ENCODE assay signal across 17 cellular contexts in the genomic region with DNA sequence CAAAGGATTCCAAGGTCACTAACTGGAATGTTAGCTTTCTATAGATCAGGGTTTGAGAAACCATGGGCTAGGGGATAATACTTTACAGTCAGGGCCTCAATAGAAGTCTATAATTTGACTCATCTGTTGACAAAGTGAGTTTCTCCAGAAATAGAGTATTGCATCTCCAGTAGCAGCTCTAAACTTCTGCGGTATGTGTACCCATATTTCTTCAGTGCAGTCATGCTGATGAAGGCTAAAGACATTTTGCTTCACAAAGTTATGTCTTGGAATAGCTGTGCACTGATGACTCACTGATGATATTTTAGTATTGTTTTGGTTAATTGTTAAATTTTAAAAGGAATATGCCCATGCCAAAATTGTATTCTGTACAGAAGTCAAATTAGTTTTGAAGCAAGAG.
DNase-seq lines count a peak whose midpoint lies in the region; ATAC-seq, FAIRE-seq and TF ChIP-seq lines count a peak whose summit lies in the region.
"Had no signal": no experiment of that assay in that cellular context is flagged by ENCODE, and none has a peak within 500 bp of the region (broad histone marks: within the 10 kb centered on the region; RNA-seq: fewer than 3 reads in every experiment).

No MANE protein-coding gene starts in this region.

- H3K9ac ChIP-seq in astrocyte (ENCODE audit: low read length): no peak overlapping the region
- H3K9ac ChIP-seq: neural progenitor cell had no signal

- H3K4me3 ChIP-seq in astrocyte (ENCODE audit: insufficient read depth, low read depth, low read length) (no peak overlapping the region), foreskin fibroblast (ENCODE audit: low read depth in 1 of 2, low read length in 2 of 2) (no peak overlapping the region), BE2C (ENCODE audit: low read depth, low read length) (no peak overlapping the region)
- H3K4me3 ChIP-seq: neural progenitor cell, stomach had no signal

- no peaks in the 10 kb centered on the region for H3K9me3 ChIP-seq in astrocyte (ENCODE audit: insufficient read depth, low read depth, low read length)
- no peaks in the 10 kb centered on the region for H3K9me3 ChIP-seq in BE2C

- ATAC-seq in GM18505 (IDR thresholded peaks at IDR 0.05; ENCODE audit: unreplicated experiment) (no peak), GM18861 (IDR thresholded peaks at IDR 0.05; ENCODE audit: unreplicated experiment) (no peak)

- no peaks in the 10 kb centered on the region for H3K9me3 Mint-ChIP-seq in astrocyte (ENCODE audit: unreplicated experiment)
- H3K9me3 Mint-ChIP-seq: activated CD4-positive, alpha-beta T cell treated with anti-CD3 and anti-CD28 coated beads, Interleukin-2, amount 10 ng/mL, durations not matched to agents 7 days and 5 days; neural progenitor cell had no signal

- no peaks in the 10 kb centered on the region for H3K4me1 ChIP-seq in astrocyte (ENCODE audit: insufficient read depth, low read length)
- H3K4me1 ChIP-seq in BE2C: no peaks in the 10 kb centered on the region
- H3K4me1 ChIP-seq: neural progenitor cell, stomach had no signal

- no peak overlapping the region for H3K27ac ChIP-seq in astrocyte (ENCODE audit: low read depth, low read length)
- H3K27ac ChIP-seq: neural progenitor cell, stomach had no signal

- no peak for TF ChIP-seq CTCF in astrocyte (IDR thresholded peaks at IDR 0.05; ENCODE audit: insufficient read depth, low read depth, low read length)
- no peak for TF ChIP-seq CTCF in foreskin fibroblast (IDR thresholded peaks at IDR 0.05; ENCODE audit: low read depth, low read length)
- TF ChIP-seq CTCF in BE2C (IDR thresholded peaks at IDR 0.05; ENCODE audit: low read depth, low read length): no peak

- peak overlapping the region; percentile 62 for H3K27ac Mint-ChIP-seq in astrocyte (ENCODE audit: unreplicated experiment)
- H3K27ac Mint-ChIP-seq: activated CD4-positive, alpha-beta T cell treated with anti-CD3 and anti-CD28 coated beads, Interleukin-2, amount 10 ng/mL, durations not matched to agents 7 days and 5 days; neural progenitor cell had no signal

- TF ChIP-seq POLR2A in GM18505 (IDR thresholded peaks at IDR 0.05; ENCODE audit: borderline replicate concordance, extremely low read depth, insufficient read depth, insufficient read length): no peak

- H2AFZ ChIP-seq in astrocyte (ENCODE audit: low read depth, low read length): no peak overlapping the region
- H2AFZ ChIP-seq: neural progenitor cell had no signal

- no peaks in the 10 kb centered on the region for H3K27me3 Mint-ChIP-seq in astrocyte (ENCODE audit: low read depth, unreplicated experiment)
- H3K27me3 Mint-ChIP-seq: activated CD4-positive, alpha-beta T cell treated with anti-CD3 and anti-CD28 coated beads, Interleukin-2, amount 10 ng/mL, durations not matched to agents 7 days and 5 days had no signal

- H3K36me3 Mint-ChIP-seq in astrocyte (ENCODE audit: low read depth, unreplicated experiment): no peaks in the 10 kb centered on the region
- H3K36me3 Mint-ChIP-seq: neural progenitor cell had no signal

- no peaks in the 10 kb centered on the region for H4K20me1 ChIP-seq in astrocyte (ENCODE audit: insufficient read depth, low read length)

- H3K36me3 ChIP-seq in astrocyte (ENCODE audit: insufficient read depth, low read length): no peaks in the 10 kb centered on the region
- no peaks in the 10 kb centered on the region for H3K36me3 ChIP-seq in BE2C
- H3K36me3 ChIP-seq: neural progenitor cell, stomach had no signal

- in situ Hi-C loops in ACHN (cut with HindIII; ENCODE audit: low pct_ligation_motif_present, low pct_unique_long_range_greater_than_20kb, low sequenced_read_pairs): no loop called here

- no peaks in the 10 kb centered on the region for H3K4me1 Mint-ChIP-seq in astrocyte (ENCODE audit: low read depth, unreplicated experiment)
- H3K4me1 Mint-ChIP-seq: activated CD4-positive, alpha-beta T cell treated with anti-CD3 and anti-CD28 coated beads, Interleukin-2, amount 10 ng/mL, durations not matched to agents 7 days and 5 days; neural progenitor cell had no signal

- H3K79me2 ChIP-seq in astrocyte (ENCODE audit: insufficient read depth, low read length): no peaks in the 10 kb centered on the region

- DNase-seq in ACHN (peak; percentile 58), HCEC 1CT (peak; percentile 84), astrocyte (ENCODE audit: low read depth) (peak; percentile 85), foreskin fibroblast (peak; percentile 1 to 52), BE2C (no peak)
- no peak for DNase-seq in activated CD4-positive, alpha-beta T cell treated with anti-CD3 and anti-CD28 coated beads, Interleukin-2, amount 50 U/mL, for 1 hour
- DNase-seq: activated CD4-positive, alpha-beta T cell treated with anti-CD3 and anti-CD28 coated beads, Interleukin-2, amount 10 ng/mL, durations not matched to agents 7 days and 5 days; KBM-7; midbrain; NCI-H1105; NCI-H526 treated with DMSO at 0.1 percent for 48 hours; retina; stomach had no signal

- H3K27me3 ChIP-seq in astrocyte (ENCODE audit: insufficient read depth, low read length): no peaks in the 10 kb centered on the region
- H3K27me3 ChIP-seq in BE2C: no peaks in the 10 kb centered on the region
- H3K27me3 ChIP-seq: neural progenitor cell, stomach had no signal

- H3K4me2 ChIP-seq in astrocyte (ENCODE audit: low read length): no peak overlapping the region
- H3K4me2 ChIP-seq: neural progenitor cell had no signal

- H3K4me3 Mint-ChIP-seq in astrocyte (ENCODE audit: unreplicated experiment): no peak overlapping the region
- H3K4me3 Mint-ChIP-seq: activated CD4-positive, alpha-beta T cell treated with anti-CD3 and anti-CD28 coated beads, Interleukin-2, amount 10 ng/mL, durations not matched to agents 7 days and 5 days; neural progenitor cell had no signal

- peak; percentile 96 for FAIRE-seq in astrocyte (lab: Jason Lieb, UNC)
- FAIRE-seq: GM12891 had no signal

Comparison
In these comparisons a context has a peak if more than half of its experiments do, and no peak if none do; other contexts are left out.
1. DNase-seq: peak in ACHN (single experiment), HCEC 1CT (single experiment), astrocyte (single experiment) and foreskin fibroblast (2 of 2); none in BE2C (single experiment) and activated CD4-positive, alpha-beta T cell treated with anti-CD3 and anti-CD28 coated beads, Interleukin-2, amount 50 U/mL, for 1 hour (single experiment).